In the genomic region with DNA sequence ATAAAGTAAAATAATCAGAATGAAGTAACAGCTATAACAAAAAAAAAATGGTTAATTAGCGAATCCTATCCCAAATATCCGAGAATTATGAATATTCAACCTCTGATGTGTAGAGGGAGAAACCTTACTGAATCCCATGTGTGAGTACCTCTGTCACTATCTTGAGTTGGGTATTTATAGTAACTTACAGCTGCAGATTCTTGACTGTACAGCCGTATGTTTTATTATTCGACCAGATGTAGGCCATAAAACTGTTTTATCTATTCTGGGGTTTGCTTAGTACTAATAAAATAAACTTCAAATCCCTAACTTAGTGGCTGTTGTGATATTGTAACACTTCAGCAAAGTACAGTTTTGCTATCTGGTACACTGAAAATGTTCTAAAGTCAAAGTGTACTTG, we compare ENCODE assay signal across 22 cellular contexts.
"Had no signal": no experiment of that assay in that cellular context is flagged by ENCODE, and none has a peak within 500 bp of the region (broad histone marks: within the 10 kb centered on the region; RNA-seq: fewer than 3 reads in every experiment).

No MANE protein-coding gene starts in this region.

- H3K9me3 ChIP-seq: esophagus muscularis mucosa, neutrophil, right atrium auricular region, spleen, tibial artery, upper lobe of left lung, uterus had no signal

- H3K4me3 ChIP-seq: esophagus muscularis mucosa, hepatocyte, lung, right atrium auricular region, spleen, tibial artery, upper lobe of left lung, uterus had no signal

- H3K4me1 ChIP-seq: right atrium auricular region, spleen, tibial artery, upper lobe of left lung, uterus had no signal

- H3K36me3 ChIP-seq: esophagus muscularis mucosa, neutrophil, right atrium auricular region, spleen, tibial artery, upper lobe of left lung, uterus had no signal

- H3K27ac ChIP-seq: epithelial cell of prostate, esophagus muscularis mucosa, hepatocyte, neutrophil, right atrium auricular region, spleen, tibial artery, upper lobe of left lung, uterus had no signal

- H3K27me3 ChIP-seq: dorsolateral prefrontal cortex, esophagus muscularis mucosa, hepatocyte, right atrium auricular region, spleen, tibial artery, upper lobe of left lung, uterus had no signal

- DNase-seq: cortex of kidney; dorsolateral prefrontal cortex; effector CD8-positive, alpha-beta T cell; kidney; left cardiac atrium; left ventricle myocardium superior; mesendoderm; naive thymus-derived CD8-positive, alpha-beta T cell; spleen; stimulated activated CD4-positive, alpha-beta T cell treated with anti-CD3 and anti-CD28 coated beads, Interleukin-15, amount 100 ng/mL, for 24 hours; stimulated activated CD4-positive, alpha-beta T cell treated with anti-CD3 and anti-CD28 coated beads, Interleukin-1b, Interleukin-23, amount 100 ng/mL, for 48 hours; stimulated activated CD4-positive, alpha-beta T cell treated with anti-CD3 and anti-CD28 coated beads, Interleukin-4, amount 100 ng/mL, for 24 hours; tibial artery; upper lobe of left lung; uterus had no signal

- ATAC-seq: left cardiac atrium; left ventricle myocardium superior; naive thymus-derived CD8-positive, alpha-beta T cell; stimulated activated memory B cell treated with anti-CD40 and anti-IgM and Interleukin-4, amounts not matched to agents 10 μg/mL and 1 μg/mL and 100 μg/mL, for 72 hours had no signal

- FAIRE-seq: kidney had no signal
